ENCODE assay signal across 11 cellular contexts in genomic region chr21:26148071-26148470, GRCh38. TPM values are rescaled to one million over a fixed set of nuclear protein-coding genes. Genes with fewer than 3 reads are reported as not detected.
DNase-seq lines count a peak whose midpoint lies in the region; FAIRE-seq and TF ChIP-seq lines count a peak whose summit lies in the region.
"Had no signal": no experiment of that assay in that cellular context is flagged by ENCODE, and none has a peak within 500 bp of the region (broad histone marks: within the 10 kb centered on the region; RNA-seq: fewer than 3 reads in every experiment).

No MANE protein-coding gene starts in this region.

- H3K36me3 Mint-ChIP-seq in Caco-2 (ENCODE audit: insufficient read depth, unreplicated experiment), result no peaks in the 10 kb centered on the region
- peaks cover 78% of the 10 kb centered on the region for H3K36me3 Mint-ChIP-seq in nephron progenitor cell (ENCODE audit: low read depth)

- peak; percentile 83 for FAIRE-seq in endothelial cell of umbilical vein (lab: Jason Lieb, UNC)

- peaks cover 47% of the 10 kb centered on the region for H3K4me1 ChIP-seq in Caco-2
- 0 out of 2 replicates have a peak, but pooled peaks cover 13% of the 10 kb centered on the region for H3K4me1 ChIP-seq in PC-9 (replicated peaks; ENCODE audit: insufficient read depth)
- H3K4me1 ChIP-seq in endothelial cell of umbilical vein (ENCODE audit: control insufficient read depth, extremely low read depth, insufficient read depth, low read length), result peaks cover 40% of the 10 kb centered on the region
- H3K4me1 ChIP-seq in Karpas-422 (ENCODE audit: low read length), result no peaks in the 10 kb centered on the region
- H3K4me1 ChIP-seq in transverse colon, result peaks cover 0 to 15% (median 2%) of the 10 kb centered on the region in 4 donors

- H3K4me1 Mint-ChIP-seq in Caco-2 (ENCODE audit: low read depth, unreplicated experiment), result peaks cover 22% of the 10 kb centered on the region
- H3K4me1 Mint-ChIP-seq in nephron progenitor cell, result peaks cover 27% of the 10 kb centered on the region

- H3K36me3 ChIP-seq in Caco-2 (ENCODE audit: control insufficient read depth, insufficient read depth, low read length), result no peaks in the 10 kb centered on the region; the same call in 1 of the 2 replicates
- no peaks in the 10 kb centered on the region for H3K36me3 ChIP-seq in PC-9 (ENCODE audit: low read depth)
- peaks cover 0 to 4% of the 10 kb centered on the region in 2 experiments for H3K36me3 ChIP-seq in endothelial cell of umbilical vein (ENCODE audit: control insufficient read depth in 2 of 2, extremely low read depth in 1 of 2, insufficient read depth in 2 of 2, low read length in 2 of 2)
- no peaks in the 10 kb centered on the region for H3K36me3 ChIP-seq in Karpas-422 (ENCODE audit: insufficient read depth, low read length)
- H3K36me3 ChIP-seq in transverse colon, result no peaks in the 10 kb centered on the region

- H3K4me3 ChIP-seq in Caco-2 (ENCODE audit: low read depth, low read length), result no peak overlapping the region
- no peak overlapping the region for H3K4me3 ChIP-seq in PC-9
- peak overlapping the region in 1 of 3 experiments; percentile 17 for H3K4me3 ChIP-seq in endothelial cell of umbilical vein (replicated peaks in 1 of 3; ENCODE audit: insufficient read depth in 1 of 3, low read depth in 1 of 3, low read length in 3 of 3)
- no peak overlapping the region for H3K4me3 ChIP-seq in Karpas-422 (ENCODE audit: low read length)
- H3K4me3 ChIP-seq in transverse colon, result no peak overlapping the region

- H3K9me2 ChIP-seq in PC-9 (ENCODE audit: insufficient read depth) (no peaks in the 10 kb centered on the region), Karpas-422 (replicated peaks; ENCODE audit: insufficient read depth, low read length) (no peaks in the 10 kb centered on the region)

- H3K27ac ChIP-seq in PC-9 (peak overlapping the region; percentile 30; the same call in 1 of the 2 replicates), endothelial cell of umbilical vein (ENCODE audit: insufficient read depth, low read depth, low read length) (peak overlapping the region; percentile 75), Karpas-422 (ENCODE audit: low read length) (no peak overlapping the region), transverse colon (peak overlapping the region in 1 of 4 donors; percentile 38)

- no peaks in the 10 kb centered on the region for H3K27me3 ChIP-seq in Caco-2 (replicated peaks; ENCODE audit: control insufficient read depth, insufficient read depth, low read length)
- no peaks in the 10 kb centered on the region for H3K27me3 ChIP-seq in PC-9 (ENCODE audit: insufficient read depth, low read depth)
- no peaks in the 10 kb centered on the region for H3K27me3 ChIP-seq in endothelial cell of umbilical vein (ENCODE audit: control insufficient read depth in 2 of 2, insufficient read depth in 2 of 2, low read length in 2 of 2)
- no peaks in the 10 kb centered on the region for H3K27me3 ChIP-seq in Karpas-422 (ENCODE audit: low read length)
- H3K27me3 ChIP-seq in transverse colon, result no peaks in the 10 kb centered on the region

- in situ Hi-C loops in transverse colon (cut with MboI; ENCODE audit: low pct_ligation_motif_present in 1 of 4, low pct_unique_long_range_greater_than_20kb in 1 of 4, low sequenced_read_pairs in 3 of 4), result no loop called here

- H3F3A ChIP-seq in PC-9 (ENCODE audit: insufficient read depth, low read depth), result no peaks in the 10 kb centered on the region

- no peak overlapping the region for H3K4me2 ChIP-seq in PC-9
- H3K4me2 ChIP-seq in endothelial cell of umbilical vein (ENCODE audit: insufficient read depth, low read length), result peak overlapping the region; percentile 66
- H3K4me2 ChIP-seq in Karpas-422 (ENCODE audit: low read depth, low read length, poor library complexity, severe bottlenecking), result no peak overlapping the region

- no peak for TF ChIP-seq POLR2A in endothelial cell of umbilical vein (IDR thresholded peaks at IDR 0.05; ENCODE audit: low read depth, low read length)
- TF ChIP-seq POLR2A in transverse colon (IDR thresholded peaks at IDR 0.05), result no peak

- H3K9me3 ChIP-seq in Caco-2, result no peaks in the 10 kb centered on the region
- no peaks in the 10 kb centered on the region for H3K9me3 ChIP-seq in PC-9 (ENCODE audit: insufficient read depth, low read depth)
- no peaks in the 10 kb centered on the region for H3K9me3 ChIP-seq in endothelial cell of umbilical vein (replicated peaks; ENCODE audit: control insufficient read depth, insufficient read depth, low read length)
- no peaks in the 10 kb centered on the region for H3K9me3 ChIP-seq in Karpas-422 (ENCODE audit: low read length)
- H3K9me3 ChIP-seq in transverse colon, result no peaks in the 10 kb centered on the region

- H2AFZ ChIP-seq in PC-9 (no peak overlapping the region), endothelial cell of umbilical vein (ENCODE audit: low read depth, low read length) (no peak overlapping the region), Karpas-422 (ENCODE audit: low read length) (no peak overlapping the region)

- DNase-seq in Caco-2 (peak; percentile 57 to 70), PC-9 (peak in 1 of 2 experiments; percentile 26), endothelial cell of umbilical vein (ENCODE audit: low read depth, low spot score) (peak; percentile 64), nephron progenitor cell (peak; percentile 38), mucosa of gallbladder (ENCODE audit: low spot score) (no peak), Karpas-422 (no peak), LoVo (ENCODE audit: low spot score) (no peak), transverse colon (no peak)
- DNase-seq: activated T-cell treated with anti-CD3 and anti-CD28 coated beads, Interleukin-2, amount 50 U/mL, for 1 hour; foreskin melanocyte; SIG-M5 had no signal

- H3K27me3 Mint-ChIP-seq in Caco-2 (ENCODE audit: insufficient read depth, unreplicated experiment), result no peaks in the 10 kb centered on the region
- peaks cover 2% of the 10 kb centered on the region for H3K27me3 Mint-ChIP-seq in nephron progenitor cell (ENCODE audit: low read depth, poor library complexity)

- H4K20me1 ChIP-seq in PC-9 (ENCODE audit: insufficient read depth) (no peaks in the 10 kb centered on the region), endothelial cell of umbilical vein (replicated peaks; ENCODE audit: control insufficient read depth, extremely low read depth, insufficient read depth, low read length) (no peaks in the 10 kb centered on the region), Karpas-422 (ENCODE audit: insufficient read depth, low read depth, low read length) (no peaks in the 10 kb centered on the region)

- H3K27ac Mint-ChIP-seq in Caco-2 (ENCODE audit: unreplicated experiment) (peak overlapping the region; percentile 36), nephron progenitor cell (peak overlapping the region; percentile 95)

- H3K79me2 ChIP-seq in PC-9 (ENCODE audit: low read depth) (peaks cover 46% of the 10 kb centered on the region), endothelial cell of umbilical vein (ENCODE audit: control insufficient read depth, insufficient read depth, low read length) (peaks cover 97% of the 10 kb centered on the region), Karpas-422 (ENCODE audit: low read length) (no peaks in the 10 kb centered on the region)

- BruUV-seq in Caco-2 (replicated peaks; lab: Mats Ljungman, UMichigan) (no TSS peak), PC-9 (replicated peaks; lab: Mats Ljungman, UMichigan) (no TSS peak), endothelial cell of umbilical vein (replicated peaks; lab: Mats Ljungman, UMichigan) (no TSS peak)

- TF ChIP-seq CTCF in Caco-2 (IDR thresholded peaks at IDR 0.05; ENCODE audit: insufficient read depth in 1 of 2, low read depth in 1 of 2, low read length in 1 of 2, severe bottlenecking in 1 of 2, unreplicated experiment in 1 of 2), result no peak
- no peak for TF ChIP-seq CTCF in PC-9 (conservative IDR thresholded peaks at IDR 0.05)
- no peak for TF ChIP-seq CTCF in endothelial cell of umbilical vein (IDR thresholded peaks at IDR 0.05; ENCODE audit: extremely low read depth in 1 of 2, insufficient read depth in 1 of 2, low read depth in 1 of 2, low read length in 2 of 2)
- TF ChIP-seq CTCF in nephron progenitor cell (IDR thresholded peaks at IDR 0.05), result no peak
- no peak for TF ChIP-seq CTCF in transverse colon (IDR thresholded peaks at IDR 0.05)

- CTCF ChIA-PET in Caco-2 (lab: Charles Lee), result interaction anchor here (0.9 kb wide), 1 partner anchor 22 kb away, joined by 3 read pairs; no protein-coding TSS in a partner anchor
- CTCF ChIA-PET in PC-9 (lab: Charles Lee), result no interaction called here
- CTCF ChIA-PET in endothelial cell of umbilical vein (lab: Charles Lee), result interaction anchor here (0.9 to 1.2 kb wide), 3 partner anchors 11 to 252 kb away, joined by 3 to 4 read pairs (median 3); no protein-coding TSS in a partner anchor

- peak overlapping the region; percentile 43 for H3K9ac ChIP-seq in endothelial cell of umbilical vein (replicated peaks; ENCODE audit: extremely low read depth, insufficient read depth, low read length)
- no peak overlapping the region for H3K9ac ChIP-seq in Karpas-422 (ENCODE audit: low read length)

- H3K9me1 ChIP-seq in endothelial cell of umbilical vein (replicated peaks; ENCODE audit: control insufficient read depth, extremely low read depth, insufficient read depth, low read length), result no peaks in the 10 kb centered on the region

- H3K9me3 Mint-ChIP-seq in Caco-2 (ENCODE audit: unreplicated experiment) (no peaks in the 10 kb centered on the region), nephron progenitor cell (peaks cover 27% of the 10 kb centered on the region)

- dilution Hi-C loops in endothelial cell of umbilical vein (cut with MboI; ENCODE audit: extremely low pct_ligation_motif_present, low sequenced_read_pairs), result no loop called here

- 61% methylated on average over 2 of the region's 2 CpGs; no CpG with 5 or more reads in 1 of the 2 donors for WGBS in transverse colon (ENCODE audit: low coverage in 1 of 2), 2 donors

- intact Hi-C loops in Caco-2 (cut with micrococcal nuclease; ENCODE audit: unreplicated experiment), result no loop called here
- intact Hi-C loops in PC-9 (cut with micrococcal nuclease; ENCODE audit: unreplicated experiment), result no loop called here
- intact Hi-C loops in endothelial cell of umbilical vein (cut with micrococcal nuclease), result loop anchor here (1.0 to 2.0 kb wide), 2 partner anchors 8 to 21 kb away; no protein-coding TSS in a partner anchor
- intact Hi-C loops in transverse colon (cut with DNase I; ENCODE audit: low total_unique reads), result no loop called here

- H3K4me3 Mint-ChIP-seq in Caco-2 (ENCODE audit: unreplicated experiment), result peak overlapping the region; percentile 42
- no peak overlapping the region for H3K4me3 Mint-ChIP-seq in nephron progenitor cell

- TF ChIP-seq EP300 in transverse colon (IDR thresholded peaks at IDR 0.05; ENCODE audit: low read depth), result no peak

- POLR2A ChIA-PET in Caco-2 (lab: Charles Lee), result no interaction called here
- POLR2A ChIA-PET in PC-9 (lab: Charles Lee; ENCODE audit: unreplicated experiment), result interaction anchor here (0.7 kb wide), 1 partner anchor 217 kb away, joined by 25 read pairs; no protein-coding TSS in a partner anchor
- POLR2A ChIA-PET in endothelial cell of umbilical vein (lab: Charles Lee), result interaction anchor here (1.2 kb wide), 1 partner anchor 8 kb away, joined by 3 read pairs; no protein-coding TSS in a partner anchor

RNA-seq across cellular contexts. Expression of gene APP, which starts 22.5 kb away (rescaled TPM):
- total RNA-seq in Caco-2 (2022), result 324 and 331 TPM in 2 replicates
- total RNA-seq in PC-9 (2021), result 224 and 269 TPM in 2 replicates
- total RNA-seq in endothelial cell of umbilical vein, result 811 and 928 TPM in 2 replicates
- 760 and 914 TPM in 2 replicates for polyA plus RNA-seq in endothelial cell of umbilical vein
- 844 and 980 TPM in 2 replicates for polyA plus RNA-seq in endothelial cell of umbilical vein (2011; cell fraction: cytosol; rRNA removed)
- 694 and 872 TPM in 2 replicates for polyA plus RNA-seq in endothelial cell of umbilical vein (2011; cell fraction: nucleus; rRNA removed)
- 1,000 and 1,270 TPM in 2 replicates for polyA plus RNA-seq in endothelial cell of umbilical vein (2012)
- polyA minus RNA-seq in endothelial cell of umbilical vein, result 1,294 and 1,444 TPM in 2 replicates
- 91.5 TPM for polyA minus RNA-seq in endothelial cell of umbilical vein (2011; cell fraction: cytosol; rRNA and poly(A)+ RNA removed)
- 572 and 629 TPM in 2 replicates for polyA minus RNA-seq in endothelial cell of umbilical vein (2011; cell fraction: nucleus; rRNA and poly(A)+ RNA removed)
- 857 TPM for total RNA-seq in mucosa of gallbladder
- not detected in 2 replicates for total RNA-seq in Karpas-422 (2014; rRNA removed; shearing (Covaris generic); ENCODE audit: low replicate concordance)
- total RNA-seq in transverse colon, result 1,000 to 10,000 TPM in 1 of 4 donors, 100 to 1,000 TPM in 3; 471 to 1,291 (median 672) TPM

Comparison
In these comparisons a context has a peak if more than half of its experiments do, and no peak if none do; other contexts are left out.
1. DNase-seq: peak in Caco-2 (2 of 2), endothelial cell of umbilical vein (single experiment) and nephron progenitor cell (single experiment); none in mucosa of gallbladder (single experiment), Karpas-422 (single experiment), LoVo (single experiment) and transverse colon (single experiment).
2. RNA of gene APP, which starts 22.5 kb away (total RNA-seq): 811 to 928 TPM in endothelial cell of umbilical vein, 857 TPM in mucosa of gallbladder (single experiment), 471 to 1,291 TPM in transverse colon, 324 to 331 TPM in Caco-2 and 224 to 269 TPM in PC-9; not detected in Karpas-422; every median in the first group is over 100 times any median in the second.